Comparison of ENCODE assay signal across 6 cellular contexts in genomic region chr10:114590983-114591382, GRCh38.
"Had no signal": no experiment of that assay in that cellular context is flagged by ENCODE, and none has a peak within 500 bp of the region (broad histone marks: within the 10 kb centered on the region; RNA-seq: fewer than 3 reads in every experiment).

No MANE protein-coding gene starts in this region.

- FAIRE-seq: HTR-8/SVneo had no signal

- ATAC-seq: HCT116 had no signal

- H3K36me3 ChIP-seq: HAP-1 had no signal

- DNase-seq: GM23248, GOT3, H7 had no signal

- H3K9ac ChIP-seq: GM23248 had no signal

- H2AFZ ChIP-seq: GM23248 had no signal

- H3K9me3 ChIP-seq: HAP-1 had no signal

- H3K4me1 ChIP-seq: HAP-1 had no signal

- H3K27ac ChIP-seq: GM23248 had no signal

- H3K4me3 ChIP-seq: GM23248, HAP-1 had no signal
